2 cellular contexts compared by ENCODE assay signal in the genomic region with DNA sequence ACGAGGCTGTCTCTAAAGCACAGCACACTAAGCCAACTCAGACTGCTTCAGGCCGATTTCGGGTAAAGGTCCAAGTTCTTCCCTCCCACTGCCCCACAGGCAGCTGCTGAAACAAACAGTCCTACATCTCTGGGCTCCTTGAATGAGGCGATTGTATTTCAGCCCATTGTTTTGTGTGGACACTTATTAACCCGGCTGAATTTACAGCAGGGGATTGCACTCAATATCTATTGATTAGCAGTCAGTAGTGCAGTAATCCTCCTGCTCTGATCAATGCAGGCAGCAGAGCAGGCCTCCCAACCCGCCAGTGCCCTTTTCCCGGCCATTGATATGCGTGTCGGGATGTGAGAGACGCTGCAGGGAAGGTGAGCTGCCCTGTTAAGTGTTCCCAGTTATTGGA.
TF ChIP-seq lines count a peak whose summit lies in the region.

No MANE protein-coding gene starts in this region.

TF ChIP-seq in H1, 55 proteins besides CTCF, POLR2A, EP300 and RAD21:
- TF ChIP-seq HDAC2 (IDR thresholded peaks at IDR 0.05; ENCODE audit: borderline replicate concordance in 1 of 2, low read depth in 2 of 2, low read length in 2 of 2), result peak in 1 of 2 experiments; percentile 27; a peak in 1 of 4 replicates
- no peak for TF ChIP-seq SUZ12 (IDR thresholded peaks at IDR 0.05; ENCODE audit: low read length)
- no peak for TF ChIP-seq CBX5 (IDR thresholded peaks at IDR 0.05; ENCODE audit: low read depth, low read length)

TF ChIP-seq in HepG2, 621 proteins besides CTCF, POLR2A, EP300 and RAD21:
- TF ChIP-seq, protein P1, sequence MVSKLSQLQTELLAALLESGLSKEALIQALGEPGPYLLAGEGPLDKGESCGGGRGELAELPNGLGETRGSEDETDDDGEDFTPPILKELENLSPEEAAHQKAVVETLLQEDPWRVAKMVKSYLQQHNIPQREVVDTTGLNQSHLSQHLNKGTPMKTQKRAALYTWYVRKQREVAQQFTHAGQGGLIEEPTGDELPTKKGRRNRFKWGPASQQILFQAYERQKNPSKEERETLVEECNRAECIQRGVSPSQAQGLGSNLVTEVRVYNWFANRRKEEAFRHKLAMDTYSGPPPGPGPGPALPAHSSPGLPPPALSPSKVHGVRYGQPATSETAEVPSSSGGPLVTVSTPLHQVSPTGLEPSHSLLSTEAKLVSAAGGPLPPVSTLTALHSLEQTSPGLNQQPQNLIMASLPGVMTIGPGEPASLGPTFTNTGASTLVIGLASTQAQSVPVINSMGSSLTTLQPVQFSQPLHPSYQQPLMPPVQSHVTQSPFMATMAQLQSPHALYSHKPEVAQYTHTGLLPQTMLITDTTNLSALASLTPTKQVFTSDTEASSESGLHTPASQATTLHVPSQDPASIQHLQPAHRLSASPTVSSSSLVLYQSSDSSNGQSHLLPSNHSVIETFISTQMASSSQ (IDR thresholded peaks at IDR 0.05; ENCODE audit: low read depth), result peak; percentile 29; the same call in 1 of the 2 replicates
- TF ChIP-seq, protein P1 (CRISPR knock-in tag; IDR thresholded peaks at IDR 0.05; ENCODE audit: borderline replicate concordance), result no peak
- 0 out of 2 replicates have a peak, but pooled peaks have one; percentile 16 for TF ChIP-seq BCL6 (CRISPR knock-in tag; IDR thresholded peaks at IDR 0.05)
- TF ChIP-seq ZNF12 (CRISPR knock-in tag; IDR thresholded peaks at IDR 0.05), result peak; percentile 96
- TF ChIP-seq KAT2B (IDR thresholded peaks at IDR 0.05; ENCODE audit: borderline replicate concordance, low read depth, low read length), result peak; percentile 52; the same call in 1 of the 2 replicates
- TF ChIP-seq ZNF75D (CRISPR knock-in tag; IDR thresholded peaks at IDR 0.05; ENCODE audit: borderline replicate concordance), result no peak
- no peak for TF ChIP-seq POLR2AphosphoS5 (IDR thresholded peaks at IDR 0.05; ENCODE audit: low read depth, low read length)
- TF ChIP-seq ZNF839 (CRISPR knock-in tag; IDR thresholded peaks at IDR 0.05; ENCODE audit: borderline replicate concordance), result no peak
- TF ChIP-seq, protein P2, sequence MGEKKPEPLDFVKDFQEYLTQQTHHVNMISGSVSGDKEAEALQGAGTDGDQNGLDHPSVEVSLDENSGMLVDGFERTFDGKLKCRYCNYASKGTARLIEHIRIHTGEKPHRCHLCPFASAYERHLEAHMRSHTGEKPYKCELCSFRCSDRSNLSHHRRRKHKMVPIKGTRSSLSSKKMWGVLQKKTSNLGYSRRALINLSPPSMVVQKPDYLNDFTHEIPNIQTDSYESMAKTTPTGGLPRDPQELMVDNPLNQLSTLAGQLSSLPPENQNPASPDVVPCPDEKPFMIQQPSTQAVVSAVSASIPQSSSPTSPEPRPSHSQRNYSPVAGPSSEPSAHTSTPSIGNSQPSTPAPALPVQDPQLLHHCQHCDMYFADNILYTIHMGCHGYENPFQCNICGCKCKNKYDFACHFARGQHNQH (CRISPR knock-in tag; IDR thresholded peaks at IDR 0.05), result no peak
- no peak for TF ChIP-seq GFI1 (CRISPR knock-in tag; IDR thresholded peaks at IDR 0.05; ENCODE audit: borderline replicate concordance)
- TF ChIP-seq ZHX1 (CRISPR knock-in tag; IDR thresholded peaks at IDR 0.05; ENCODE audit: low read depth), result no peak
- peak; percentile 92 for TF ChIP-seq RBAK (CRISPR knock-in tag; IDR thresholded peaks at IDR 0.05)
- TF ChIP-seq SOX6 (IDR thresholded peaks at IDR 0.05), result no peak
- peak; percentile 85 for TF ChIP-seq SOX6 (CRISPR knock-in tag; IDR thresholded peaks at IDR 0.05)
- no peak for TF ChIP-seq SOX13 (IDR thresholded peaks at IDR 0.05)
- TF ChIP-seq SOX13 (CRISPR knock-in tag; conservative IDR thresholded peaks at IDR 0.05 in 1 of 2, IDR thresholded peaks at IDR 0.05 in 1 of 2), result peak in 1 of 2 experiments; percentile 76; a peak in 2 of 4 replicates
- no peak for TF ChIP-seq PAX8 (CRISPR knock-in tag; IDR thresholded peaks at IDR 0.05; ENCODE audit: borderline replicate concordance)
- 0 out of 2 replicates have a peak, but pooled peaks have one; percentile 26 for TF ChIP-seq ONECUT2 (CRISPR knock-in tag; IDR thresholded peaks at IDR 0.05)
- TF ChIP-seq ZBTB34 (CRISPR knock-in tag; IDR thresholded peaks at IDR 0.05), result no peak
- TF ChIP-seq CBX2 (IDR thresholded peaks at IDR 0.05; ENCODE audit: low read depth, low read length), result no peak
- TF ChIP-seq CBX2 (CRISPR knock-in tag; IDR thresholded peaks at IDR 0.05; ENCODE audit: low read depth), result no peak
- no peak for TF ChIP-seq ZNF614 (CRISPR knock-in tag; IDR thresholded peaks at IDR 0.05; ENCODE audit: borderline replicate concordance)
TF ChIP-seq in HepG2: peak in this region for 8.
